Comparison of ENCODE assay signal across 21 cellular contexts in the genomic region with DNA sequence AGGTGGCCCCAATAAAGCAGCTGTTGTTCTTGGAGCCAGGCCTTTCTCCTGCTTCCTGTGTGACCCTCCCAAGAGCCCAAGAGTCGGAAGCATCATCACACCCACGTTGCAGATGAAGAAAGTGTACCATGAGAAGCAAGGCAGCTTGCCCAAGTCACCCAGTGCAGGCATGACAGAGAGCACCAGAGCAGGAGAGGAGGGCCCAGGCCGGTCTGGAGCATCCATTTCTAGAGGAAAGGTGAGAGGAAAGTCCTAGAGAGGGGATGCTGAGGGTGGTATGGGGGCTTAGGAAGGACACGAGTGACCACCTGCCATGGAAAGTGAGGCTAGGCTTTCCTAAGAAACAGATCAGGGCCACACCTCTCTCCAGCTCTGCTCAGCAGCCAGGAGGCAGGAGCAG.
"Had no signal": no experiment of that assay in that cellular context is flagged by ENCODE, and none has a peak within 500 bp of the region (broad histone marks: within the 10 kb centered on the region; RNA-seq: fewer than 3 reads in every experiment).

No MANE protein-coding gene starts in this region.

- H3K27ac ChIP-seq: transverse colon, vagina had no signal

- H3K36me3 ChIP-seq: ascending aorta, breast epithelium, gastroesophageal sphincter, heart right ventricle, transverse colon, vagina had no signal

- H3K27ac Mint-ChIP-seq: activated B cell treated with CpG ODN at 0.5 μM for 24 hours; activated CD8-positive, alpha-beta T cell treated with anti-CD3 and anti-CD28 coated beads for 36 hours had no signal

- H3K36me3 Mint-ChIP-seq: naive thymus-derived CD8-positive, alpha-beta T cell had no signal

- H3K9me3 Mint-ChIP-seq: activated B cell treated with CpG ODN at 0.5 μM for 24 hours; activated CD8-positive, alpha-beta T cell treated with anti-CD3 and anti-CD28 coated beads for 36 hours; naive thymus-derived CD8-positive, alpha-beta T cell had no signal

- H3K4me3 ChIP-seq: ascending aorta, breast epithelium, gastroesophageal sphincter, heart right ventricle, transverse colon, vagina had no signal

- DNase-seq: activated B cell treated with CpG ODN at 0.5 μM for 24 hours; activated CD4-positive, alpha-beta T cell treated with anti-CD3 and anti-CD28 coated beads for 48 hours; activated CD8-positive, alpha-beta T cell treated with anti-CD3 and anti-CD28 coated beads for 36 hours; activated effector memory CD4-positive, alpha-beta T cell treated with Interleukin-2 at 50 U/mL for 16 hours; activated naive CD4-positive, alpha-beta T cell treated with anti-CD3 and anti-CD28 coated beads, Interleukin-2, amount 50 U/mL, for 16 hours; activated T-cell treated with anti-CD3 and anti-CD28 coated beads, Interleukin-2, amount 50 U/mL, for 48 hours; kidney glomerular epithelial cell; mesendoderm; naive thymus-derived CD8-positive, alpha-beta T cell; retina; stimulated activated CD4-positive, alpha-beta T cell treated with anti-CD3 and anti-CD28 coated beads, Interleukin-12 subunit alpha, Interleukin-12 subunit beta, amount 100 ng/mL, for 4 hours; stimulated activated CD4-positive, alpha-beta T cell treated with anti-CD3 and anti-CD28 coated beads, Interleukin-2, amount 100 ng/mL, for 24 hours; stimulated activated naive CD8-positive, alpha-beta T cell treated with anti-CD3 and anti-CD28 coated beads, Interleukin-15, Interleukin-2, amounts not matched to agents 100 U/mL and 50 U/mL, for 24 hours; T-helper 1 cell; T-helper 9 cell; transverse colon had no signal

- ATAC-seq: activated CD8-positive, alpha-beta T cell treated with anti-CD3 and anti-CD28 coated beads for 36 hours; naive thymus-derived CD8-positive, alpha-beta T cell; stimulated activated naive CD8-positive, alpha-beta T cell treated with anti-CD3 and anti-CD28 coated beads, Interleukin-15, Interleukin-2, amounts not matched to agents 100 U/mL and 50 U/mL, for 24 hours had no signal

- H3K4me1 Mint-ChIP-seq: activated B cell treated with CpG ODN at 0.5 μM for 24 hours had no signal

- H3K4me3 Mint-ChIP-seq: activated B cell treated with CpG ODN at 0.5 μM for 24 hours; activated CD8-positive, alpha-beta T cell treated with anti-CD3 and anti-CD28 coated beads for 36 hours; naive thymus-derived CD8-positive, alpha-beta T cell had no signal

- H3K9me3 ChIP-seq: ascending aorta, breast epithelium, gastroesophageal sphincter, heart right ventricle, transverse colon, vagina had no signal

- H3K27me3 ChIP-seq: ascending aorta, breast epithelium, gastroesophageal sphincter, heart right ventricle, transverse colon, vagina had no signal

- H3K27me3 Mint-ChIP-seq: activated CD8-positive, alpha-beta T cell treated with anti-CD3 and anti-CD28 coated beads for 36 hours had no signal
